Comparison of ENCODE assay signal across 8 cellular contexts in genomic region chr9:91036826-91037510, GRCh38.
DNase-seq lines count a peak whose midpoint lies in the region; ATAC-seq and TF ChIP-seq lines count a peak whose summit lies in the region.

No MANE protein-coding gene starts in this region.

- peak; percentile 94 for ATAC-seq in activated naive CD8-positive, alpha-beta T cell treated with anti-CD3 and anti-CD28 coated beads, Interleukin-2, amount 50 U/mL, for 24 hours
- ATAC-seq in left cardiac atrium (peak; percentile 97 to 99), psoas muscle (peak; percentile 93 to 99 (median 96)), upper lobe of left lung (ENCODE audit: low FRiP score in 2 of 2) (peak; percentile 94 to 95), GM19035 (IDR thresholded peaks at IDR 0.05; ENCODE audit: unreplicated experiment) (no peak)

- 15 to 20% (median 18%) methylated on average over 32 of the region's 32 CpGs for WGBS in psoas muscle, 3 donors
- 24% methylated on average over 22 to 29 of the region's 32 CpGs for WGBS in upper lobe of left lung, 2 donors

- no peak overlapping the region for H3K27ac ChIP-seq in psoas muscle
- peak overlapping the region in 2 of 4 donors; percentile 18 to 21 for H3K27ac ChIP-seq in upper lobe of left lung

- H3K4me3 ChIP-seq in psoas muscle (no peak overlapping the region), upper lobe of left lung (no peak overlapping the region)

- H3K9me3 Mint-ChIP-seq in activated naive CD8-positive, alpha-beta T cell treated with anti-CD3 and anti-CD28 coated beads, Interleukin-2, amount 50 U/mL, for 24 hours: no peaks in the 10 kb centered on the region

- TF ChIP-seq EP300 in upper lobe of left lung (IDR thresholded peaks at IDR 0.05): peak in 2 of 4 donors; percentile 30 to 71

- peak; percentile 37 for DNase-seq in GDM1 (lab: John Stamatoyannopoulos, UW)
- peak; percentile 36 for DNase-seq in NAMALWA (ENCODE audit: low spot score)
- peak; percentile 65 for DNase-seq in SKM-1 treated with dmso at 0.1 percent for 144 hours (lab: John Stamatoyannopoulos, UW; ENCODE audit: unreplicated experiment)
- DNase-seq in activated naive CD8-positive, alpha-beta T cell treated with anti-CD3 and anti-CD28 coated beads, Interleukin-2, amount 50 U/mL, for 24 hours: peak; percentile 76
- DNase-seq in left cardiac atrium: peak; percentile 84
- peak; percentile 79 to 88 for DNase-seq in psoas muscle
- DNase-seq in upper lobe of left lung: peak; percentile 85 to 91

- TF ChIP-seq CTCF in psoas muscle (IDR thresholded peaks at IDR 0.05): peak; percentile 67
- TF ChIP-seq CTCF in upper lobe of left lung (IDR thresholded peaks at IDR 0.05): peak; percentile 58 to 91 (median 86)

- H3K4me1 ChIP-seq in psoas muscle: peaks cover 4% of the 10 kb centered on the region
- H3K4me1 ChIP-seq in upper lobe of left lung: peaks cover 18 to 23% (median 20%) of the 10 kb centered on the region in 4 donors

- H3K9me3 ChIP-seq in psoas muscle: no peaks in the 10 kb centered on the region
- H3K9me3 ChIP-seq in upper lobe of left lung: no peaks in the 10 kb centered on the region

- peaks cover 59% of the 10 kb centered on the region for H3K4me1 Mint-ChIP-seq in activated naive CD8-positive, alpha-beta T cell treated with anti-CD3 and anti-CD28 coated beads, Interleukin-2, amount 50 U/mL, for 24 hours

- H3K36me3 ChIP-seq in psoas muscle (ENCODE audit: insufficient read depth in 1 of 2, low read depth in 1 of 2) (no peaks in the 10 kb centered on the region), upper lobe of left lung (no peaks in the 10 kb centered on the region)

- H3K27ac Mint-ChIP-seq in activated naive CD8-positive, alpha-beta T cell treated with anti-CD3 and anti-CD28 coated beads, Interleukin-2, amount 50 U/mL, for 24 hours: peak overlapping the region; percentile 85

- TF ChIP-seq POLR2A in upper lobe of left lung (IDR thresholded peaks at IDR 0.05): no peak

- peaks cover 4% of the 10 kb centered on the region for H3K36me3 Mint-ChIP-seq in activated naive CD8-positive, alpha-beta T cell treated with anti-CD3 and anti-CD28 coated beads, Interleukin-2, amount 50 U/mL, for 24 hours (ENCODE audit: low read depth)

- peak overlapping the region; percentile 58 for H3K4me3 Mint-ChIP-seq in activated naive CD8-positive, alpha-beta T cell treated with anti-CD3 and anti-CD28 coated beads, Interleukin-2, amount 50 U/mL, for 24 hours

- intact Hi-C loops in left cardiac atrium (cut with DNase I) (loop anchor here in 1 of 2 donors (5.0 to 10.0 kb wide), 2 partner anchors 390 to 648 kb away; no protein-coding TSS in a partner anchor), psoas muscle (cut with DNase I) (loop anchor here (2.0 to 10.0 kb wide), 4 partner anchors 112 to 645 kb away; no protein-coding TSS in a partner anchor)

- peaks cover 3% of the 10 kb centered on the region for H3K27me3 Mint-ChIP-seq in activated naive CD8-positive, alpha-beta T cell treated with anti-CD3 and anti-CD28 coated beads, Interleukin-2, amount 50 U/mL, for 24 hours

- H3K27me3 ChIP-seq in psoas muscle (ENCODE audit: insufficient read depth in 3 of 3, low read length in 2 of 3): no peaks in the 10 kb centered on the region
- H3K27me3 ChIP-seq in upper lobe of left lung: no peaks in the 10 kb centered on the region

Comparison
In these comparisons a context has a peak if more than half of its experiments do, and no peak if none do; other contexts are left out.
1. DNase-seq: peak in every context shown above with its lines; median percentile 88 in upper lobe of left lung; 84 in left cardiac atrium; 84 in psoas muscle; 76 in activated naive CD8-positive, alpha-beta T cell treated with anti-CD3 and anti-CD28 coated beads, Interleukin-2, amount 50 U/mL, for 24 hours; 65 in SKM-1 treated with dmso at 0.1 percent for 144 hours; 37 in GDM1; 36 in NAMALWA.